Comparison of ENCODE assay signal across 8 cellular contexts in the genomic region with DNA sequence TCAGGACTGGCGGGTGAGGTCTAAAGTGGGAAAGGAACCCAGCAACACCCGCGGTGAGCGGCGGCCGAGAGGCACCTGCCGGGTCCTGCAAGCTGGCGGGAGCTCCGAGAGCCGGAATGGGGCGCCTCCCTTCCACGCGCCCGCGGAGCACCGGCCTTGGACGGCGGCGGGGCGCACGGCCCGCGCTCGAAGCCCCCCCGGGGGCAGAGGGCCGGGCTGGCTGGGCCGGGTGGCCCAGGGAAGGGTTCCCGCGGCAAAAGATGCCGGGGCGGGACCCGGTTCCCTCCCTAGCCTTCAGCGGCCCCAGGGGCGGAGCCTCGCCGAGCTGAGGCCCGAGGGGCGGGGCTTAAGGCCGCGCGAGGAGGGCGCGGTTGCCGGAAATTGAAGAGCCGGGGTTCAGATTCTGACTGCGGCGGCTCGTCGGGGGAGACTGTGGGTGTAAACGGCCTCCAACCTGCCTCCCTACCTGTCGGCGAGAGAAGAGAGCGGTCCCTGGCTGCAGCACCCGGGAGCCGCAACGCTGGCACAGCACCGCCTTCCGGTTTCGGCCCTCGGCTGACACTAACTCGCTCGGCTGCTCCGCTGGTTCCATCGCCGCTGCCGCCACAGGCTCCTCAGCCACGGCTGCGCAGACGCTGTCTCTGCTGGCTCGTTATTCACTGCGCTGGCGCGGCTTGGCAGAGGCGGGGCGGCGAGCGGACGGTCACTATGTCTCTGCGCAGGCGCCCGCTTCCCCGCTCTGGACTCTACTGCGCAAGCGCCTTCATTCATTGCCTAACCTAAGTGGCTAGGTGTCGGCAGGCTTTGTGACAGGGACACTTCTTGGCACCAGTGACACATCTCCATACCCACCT. TPM values are rescaled to one million over a fixed set of nuclear protein-coding genes. Genes with fewer than 3 reads are reported as not detected.
A peak's percentile ranks its signal among the peaks of the same experiment; 100 is the strongest.
DNase-seq lines count a peak whose midpoint lies in the region; TF ChIP-seq lines count a peak whose summit lies in the region.

Gene RABIF, minus strand, starts transcription at position 643 of the 854 bp plus-strand sequence. Its CDS starts 51 bp downstream, at position 592.

- no peaks in the 10 kb centered on the region for H3K79me1 ChIP-seq in H9 (ENCODE audit: insufficient read depth, low read depth, low read length, poor library complexity, severe bottlenecking)

- H4K5ac ChIP-seq in H9 (ENCODE audit: insufficient read length, low read depth, low read length) = no peak within 1 kb of the TSS

- TF ChIP-seq CTCF in H9 (conservative IDR thresholded peaks at IDR 0.05) (peak; percentile 17; the same call in 1 of the 3 replicates), neural crest cell (conservative IDR thresholded peaks at IDR 0.05) (no peak)

- peak; percentile 96 for DNase-seq in H9
- DNase-seq in MG63 = peak; percentile 97
- peak; percentile 88 for DNase-seq in SHP77 treated with DMSO at 0.1 percent for 48 hours (lab: John Stamatoyannopoulos, UW)
- peak; percentile 99 for DNase-seq in activated effector memory CD4-positive, alpha-beta T cell treated with anti-CD3 and anti-CD28 coated beads, Interleukin-2, amount 50 U/mL, for 16 hours
- DNase-seq in fibroblast of the conjunctiva (ENCODE audit: low read depth) = peak; percentile 83
- peak; percentile 89 for DNase-seq in neural crest cell (ENCODE audit: low read depth, low spot score)

- H2AFZ ChIP-seq in H9 (ENCODE audit: low read length) = no peak within 1 kb of the TSS

- H3K36me3 ChIP-seq in ES-I3 (ENCODE audit: insufficient read depth, low read length) (peaks cover 8% of the 10 kb centered on the region), MG63 (peaks cover 19% of the 10 kb centered on the region), stomach smooth muscle (ENCODE audit: control insufficient read depth in 2 of 2, insufficient read depth in 2 of 2, low read length in 2 of 2) (peaks cover 19 to 25% of the 10 kb centered on the region in 2 donors)

- no peaks in the 10 kb centered on the region for H3K79me2 ChIP-seq in H9 (ENCODE audit: insufficient read depth, low read length)

- H4K91ac ChIP-seq in H9 (ENCODE audit: insufficient read length, low read depth, low read length) = no peak within 1 kb of the TSS

- no peak within 1 kb of the TSS for H3T11ph ChIP-seq in H9 (ENCODE audit: low read length)

- H3K27me3 ChIP-seq in H9 (ENCODE audit: insufficient read depth, low read length) (no peaks in the 10 kb centered on the region), MG63 (no peaks in the 10 kb centered on the region), stomach smooth muscle (ENCODE audit: control insufficient read depth in 1 of 2, insufficient read depth in 2 of 2, low read length in 2 of 2) (no peaks in the 10 kb centered on the region)

- H3K14ac ChIP-seq in H9 (ENCODE audit: insufficient read depth, low read length) = peak within 1 kb of the TSS; percentile 78; the same call in 1 of the 2 replicates

- no peak within 1 kb of the TSS for H3K4ac ChIP-seq in H9 (ENCODE audit: low read depth, low read length)

- no peak within 1 kb of the TSS for H2BK5ac ChIP-seq in H9 (ENCODE audit: insufficient read length, low read length)

- no peaks in the 10 kb centered on the region for H3K27me3 Mint-ChIP-seq in H9 (ENCODE audit: low read depth)
- no peaks in the 10 kb centered on the region for H3K27me3 Mint-ChIP-seq in neural crest cell (ENCODE audit: low read depth)

- H3K4me3 Mint-ChIP-seq in H9 = peak within 1 kb of the TSS; percentile 93 to 98
- peak within 1 kb of the TSS; percentile 95 for H3K4me3 Mint-ChIP-seq in neural crest cell

- H3K27ac ChIP-seq in H9 (ENCODE audit: insufficient read length, low read depth, low read length) (no peak within 1 kb of the TSS), stomach smooth muscle (ENCODE audit: low read length) (peak within 1 kb of the TSS; percentile 82)

- H3K27ac Mint-ChIP-seq in H9 = peak within 1 kb of the TSS; percentile 97 to 98 (median 97)
- H3K27ac Mint-ChIP-seq in neural crest cell (ENCODE audit: unreplicated experiment) = peak within 1 kb of the TSS; percentile 96

- H3K36me3 Mint-ChIP-seq in H9 (ENCODE audit: insufficient read depth in 1 of 3, low read depth in 3 of 3) (peaks cover 2 to 20% (median 20%) of the 10 kb centered on the region in 3 experiments; a peak in 5 of 7 replicates), neural crest cell (ENCODE audit: low read depth) (peaks cover 5% of the 10 kb centered on the region)

- H4K8ac ChIP-seq in H9 (replicated peaks; ENCODE audit: insufficient read length, low read depth, low read length) = no peak within 1 kb of the TSS

- H3K4me3 ChIP-seq in MG63 (peak within 1 kb of the TSS; percentile 81), stomach smooth muscle (ENCODE audit: low read length in 2 of 2) (peak within 1 kb of the TSS; percentile 78 to 93)

- H2BK120ac ChIP-seq in H9 (ENCODE audit: low read depth, low read length, poor library complexity, severe bottlenecking) = no peak within 1 kb of the TSS

- peak within 1 kb of the TSS; percentile 68 for H3K18ac ChIP-seq in H9 (ENCODE audit: insufficient read length, low read depth, low read length)

- H3K9me3 Mint-ChIP-seq in H9 = no peaks in the 10 kb centered on the region
- H3K9me3 Mint-ChIP-seq in neural crest cell = no peaks in the 10 kb centered on the region

- no peaks in the 10 kb centered on the region for H3K23me2 ChIP-seq in H9 (ENCODE audit: insufficient read length, low read depth, low read length, poor library complexity, severe bottlenecking)

- WGBS in H9 (ENCODE audit: extremely low coverage, insufficient read length, low lambda C conversion rate) = no CpG with 5 or more reads among the region's 85 CpGs

- no peak within 1 kb of the TSS for H3K23ac ChIP-seq in H9 (ENCODE audit: insufficient read length, low read depth, low read length)

- no peak within 1 kb of the TSS for H2BK15ac ChIP-seq in H9 (ENCODE audit: low read depth, low read length)

- H3K4me1 Mint-ChIP-seq in H9 (peaks cover 21 to 24% of the 10 kb centered on the region in 2 experiments), neural crest cell (peaks cover 21% of the 10 kb centered on the region)

- H3K56ac ChIP-seq in H9 (ENCODE audit: insufficient read length, low read depth, low read length) = no peak within 1 kb of the TSS

- H3K9me3 ChIP-seq in ES-I3 (ENCODE audit: control insufficient read depth, insufficient read depth, low read length) = no peaks in the 10 kb centered on the region
- no peaks in the 10 kb centered on the region for H3K9me3 ChIP-seq in H9 (ENCODE audit: control insufficient read depth, low read depth, low read length)
- no peaks in the 10 kb centered on the region for H3K9me3 ChIP-seq in MG63
- no peaks in the 10 kb centered on the region for H3K9me3 ChIP-seq in stomach smooth muscle (ENCODE audit: control insufficient read depth in 2 of 2, low read length in 2 of 2)

- no peak within 1 kb of the TSS for H2AK5ac ChIP-seq in H9 (ENCODE audit: insufficient read length, low read length)

- H3K4me1 ChIP-seq in ES-I3 (ENCODE audit: insufficient read depth, low read length) (peaks cover 9% of the 10 kb centered on the region; the same call in 1 of the 2 replicates), H9 (ENCODE audit: insufficient read depth, low read length) (no peaks in the 10 kb centered on the region; the same call in 1 of the 2 replicates), stomach smooth muscle (ENCODE audit: control insufficient read depth, insufficient read depth, low read length) (peaks cover 4% of the 10 kb centered on the region)

- H3K4me2 ChIP-seq in H9 (ENCODE audit: insufficient read depth, insufficient read length, low read length) = peak within 1 kb of the TSS; percentile 72

- no peak within 1 kb of the TSS for H2BK20ac ChIP-seq in H9 (ENCODE audit: low read depth, low read length, poor library complexity, severe bottlenecking)

- H2BK12ac ChIP-seq in H9 (ENCODE audit: insufficient read length, low read depth, low read length) = no peak within 1 kb of the TSS

- no peaks in the 10 kb centered on the region for H4K20me1 ChIP-seq in H9 (ENCODE audit: control insufficient read depth, insufficient read depth, insufficient read length)

- peak within 1 kb of the TSS; percentile 88 for H3K9ac ChIP-seq in ES-I3 (ENCODE audit: low read depth, low read length)
- peak within 1 kb of the TSS; percentile 80 for H3K9ac ChIP-seq in H9 (ENCODE audit: extremely low read depth, insufficient read length, low read length)
- H3K9ac ChIP-seq in stomach smooth muscle (ENCODE audit: low read length in 2 of 2) = peak within 1 kb of the TSS; percentile 82 to 86

RNA-seq across cellular contexts. Expression of gene RABIF, which starts in this region (rescaled TPM):
- total RNA-seq in H9 (2021) = 8.3 and 9.5 TPM in 2 replicates
- total RNA-seq in MG63 (2014; rRNA removed; shearing (Covaris generic); ENCODE audit: low replicate concordance) = 7.0 and 13.1 TPM in 2 replicates
- total RNA-seq in neural crest cell = 13.5 and 14.1 TPM in 2 replicates
